ENCODE assay signal across 11 cellular contexts in genomic region chr18:44548291-44549221, GRCh38.
DNase-seq lines count a peak whose midpoint lies in the region; ATAC-seq and TF ChIP-seq lines count a peak whose summit lies in the region.
"Had no signal": no experiment of that assay in that cellular context is flagged by ENCODE, and none has a peak within 500 bp of the region (broad histone marks: within the 10 kb centered on the region; RNA-seq: fewer than 3 reads in every experiment).

No MANE protein-coding gene starts in this region.

- no peaks in the 10 kb centered on the region for H3K79me1 ChIP-seq in mesenchymal stem cell (replicated peaks; ENCODE audit: low read length, poor library complexity, severe bottlenecking)

- no peak overlapping the region for H3K4me3 Mint-ChIP-seq in nephron progenitor cell
- H3K4me3 Mint-ChIP-seq: naive thymus-derived CD8-positive, alpha-beta T cell had no signal

- no peak overlapping the region for H3K14ac ChIP-seq in mesenchymal stem cell (ENCODE audit: low read length in 2 of 2)

- H4K91ac ChIP-seq in mesenchymal stem cell (ENCODE audit: low read length), result no peak overlapping the region

- H3K4me1 ChIP-seq in mesenchymal stem cell (ENCODE audit: control insufficient read depth, insufficient read depth, low read depth, low read length), result peaks cover 2% of the 10 kb centered on the region

- no peak overlapping the region for H3K27ac Mint-ChIP-seq in nephron progenitor cell

- H3K4me1 Mint-ChIP-seq in nephron progenitor cell, result peaks cover 7% of the 10 kb centered on the region

- H2BK15ac ChIP-seq in mesenchymal stem cell (ENCODE audit: low read depth, poor library complexity, severe bottlenecking), result no peak overlapping the region

- H3K4me2 ChIP-seq in mesenchymal stem cell (ENCODE audit: low read length, poor library complexity, severe bottlenecking), result no peak overlapping the region

- H2BK12ac ChIP-seq in mesenchymal stem cell (ENCODE audit: low read length in 2 of 2), result no peak overlapping the region

- H3K4ac ChIP-seq in mesenchymal stem cell (ENCODE audit: low read depth in 1 of 2, low read length in 2 of 2), result no peak overlapping the region

- H3K27me3 Mint-ChIP-seq in nephron progenitor cell (ENCODE audit: low read depth, poor library complexity), result no peaks in the 10 kb centered on the region
- H3K27me3 Mint-ChIP-seq: naive thymus-derived CD8-positive, alpha-beta T cell had no signal

- no peak overlapping the region for H3K4me3 ChIP-seq in Jurkat, Clone E6-1 (ENCODE audit: low read length)
- no peak overlapping the region for H3K4me3 ChIP-seq in brain microvascular endothelial cell (ENCODE audit: low read depth, low read length)
- no peak overlapping the region for H3K4me3 ChIP-seq in mesenchymal stem cell (ENCODE audit: insufficient read depth in 1 of 2, low read depth in 1 of 2, low read length in 2 of 2)

- peak overlapping the region in 1 of 2 experiments; percentile 48 for H3K18ac ChIP-seq in mesenchymal stem cell (ENCODE audit: low read depth in 1 of 2, low read length in 2 of 2)

- no peak for TF ChIP-seq CTCF in brain microvascular endothelial cell (IDR thresholded peaks at IDR 0.05; ENCODE audit: low read depth, low read length, missing control alignments)
- TF ChIP-seq CTCF in nephron progenitor cell (IDR thresholded peaks at IDR 0.05), result no peak

- no peaks in the 10 kb centered on the region for H3K9me3 ChIP-seq in mesenchymal stem cell (ENCODE audit: control insufficient read depth, low read length)

- no peak overlapping the region for H3K27ac ChIP-seq in brain microvascular endothelial cell
- H3K27ac ChIP-seq in mesenchymal stem cell (ENCODE audit: low read length, poor library complexity, severe bottlenecking), result no peak overlapping the region

- no peak overlapping the region for H2BK120ac ChIP-seq in mesenchymal stem cell (ENCODE audit: low read depth, low read length)

- peak; percentile 43 for DNase-seq in AG20443 (ENCODE audit: low spot score)
- peak; percentile 10 for DNase-seq in Jurkat, Clone E6-1 (ENCODE audit: low read depth, low spot score)
- peak; percentile 41 for DNase-seq in brain microvascular endothelial cell
- peak; percentile 77 for DNase-seq in mesenchymal stem cell
- DNase-seq in NCI-H2081 treated with DMSO at 0.1 percent for 48 hours (lab: John Stamatoyannopoulos, UW), result no peak
- DNase-seq in nephron progenitor cell, result no peak
- DNase-seq: NCI-H1930; stimulated activated CD4-positive, alpha-beta T cell treated with anti-CD3 and anti-CD28 coated beads, Interleukin-15, amount 100 ng/mL, for 24 hours had no signal

- 46% methylated on average over 6 of the region's 7 CpGs for WGBS in mesenchymal stem cell

- H2BK5ac ChIP-seq in mesenchymal stem cell (ENCODE audit: low read depth, low read length, poor library complexity, severe bottlenecking), result no peak overlapping the region

- no peaks in the 10 kb centered on the region for H3K36me3 Mint-ChIP-seq in nephron progenitor cell (ENCODE audit: low read depth)
- H3K36me3 Mint-ChIP-seq: naive thymus-derived CD8-positive, alpha-beta T cell had no signal

- H3K9ac ChIP-seq in mesenchymal stem cell (ENCODE audit: low read length), result no peak overlapping the region

- in situ Hi-C loops in brain microvascular endothelial cell (cut with HindIII; ENCODE audit: low pct_ligation_motif_present, low sequenced_read_pairs), result no loop called here

- no peaks in the 10 kb centered on the region for H3K9me3 Mint-ChIP-seq in nephron progenitor cell
- H3K9me3 Mint-ChIP-seq: naive thymus-derived CD8-positive, alpha-beta T cell had no signal

- H3K23ac ChIP-seq in mesenchymal stem cell (ENCODE audit: low read length in 2 of 2), result no peak overlapping the region

- H2AK5ac ChIP-seq in mesenchymal stem cell (ENCODE audit: low read length, severe bottlenecking), result no peak overlapping the region

- no peak overlapping the region for H4K8ac ChIP-seq in mesenchymal stem cell (ENCODE audit: low read length)

- H3K36me3 ChIP-seq in brain microvascular endothelial cell (replicated peaks) (no peaks in the 10 kb centered on the region), mesenchymal stem cell (ENCODE audit: control insufficient read depth in 1 of 2, insufficient read depth in 2 of 2, low read depth in 1 of 2, low read length in 2 of 2) (no peaks in the 10 kb centered on the region)

- no peak overlapping the region for H2AFZ ChIP-seq in mesenchymal stem cell (ENCODE audit: low read depth, low read length)

- no peak for ATAC-seq in GM21360 (IDR thresholded peaks at IDR 0.05; ENCODE audit: unreplicated experiment)
- ATAC-seq in HG02885 (IDR thresholded peaks at IDR 0.05; ENCODE audit: poor library complexity, unreplicated experiment), result no peak

- no peaks in the 10 kb centered on the region for H3K27me3 ChIP-seq in brain microvascular endothelial cell (replicated peaks)
- H3K27me3 ChIP-seq in mesenchymal stem cell (ENCODE audit: control insufficient read depth in 1 of 2, insufficient read depth in 1 of 2, low read length in 2 of 2), result no peaks in the 10 kb centered on the region

Comparison
In these comparisons a context has a peak if more than half of its experiments do, and no peak if none do; other contexts are left out.
1. DNase-seq: peak in AG20443 (single experiment), Jurkat, Clone E6-1 (single experiment), brain microvascular endothelial cell (single experiment) and mesenchymal stem cell (single experiment); none in NCI-H2081 treated with DMSO at 0.1 percent for 48 hours (single experiment) and nephron progenitor cell (single experiment).